ENCODE assay signal across 12 cellular contexts in the genomic region with DNA sequence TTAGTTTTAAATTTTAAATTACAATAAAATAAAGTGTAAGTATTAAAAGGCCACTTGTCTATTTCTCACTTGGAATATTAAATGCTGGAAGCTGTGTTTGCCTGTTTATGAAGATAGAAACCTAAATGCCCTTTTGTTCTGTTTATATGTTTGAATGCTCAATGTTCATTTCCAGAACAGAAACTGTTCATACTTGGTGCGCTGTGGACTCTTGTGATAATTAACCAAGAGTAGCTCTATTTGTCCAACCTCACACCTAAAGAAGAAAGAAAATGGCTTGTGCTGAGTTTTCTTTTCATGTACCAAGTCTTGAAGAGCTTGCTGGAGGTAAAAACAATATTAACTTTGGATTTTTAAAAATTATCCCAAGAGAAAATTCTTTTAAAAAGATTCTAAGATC. TPM values are rescaled to one million over a fixed set of nuclear protein-coding genes. Genes with fewer than 3 reads are reported as not detected.
A peak's percentile ranks its signal among the peaks of the same experiment; 100 is the strongest.
DNase-seq lines count a peak whose midpoint lies in the region; ATAC-seq and TF ChIP-seq lines count a peak whose summit lies in the region.
"Had no signal": no experiment of that assay in that cellular context is flagged by ENCODE, and none has a peak within 500 bp of the region (broad histone marks: within the 10 kb centered on the region; RNA-seq: fewer than 3 reads in every experiment).

No MANE protein-coding gene starts in this region.

- H3K9me3 ChIP-seq in left lung (no peaks in the 10 kb centered on the region), Karpas-422 (ENCODE audit: low read length) (no peaks in the 10 kb centered on the region)

- TF ChIP-seq CTCF in left lung (IDR thresholded peaks at IDR 0.05) = no peak

- peaks cover 0 to 7% of the 10 kb centered on the region in 2 donors for H3K36me3 ChIP-seq in left lung
- H3K36me3 ChIP-seq in Karpas-422 (ENCODE audit: insufficient read depth, low read length) = peaks cover 8% of the 10 kb centered on the region; the same call in 1 of the 2 replicates

- intact Hi-C loops in left lung (cut with DNase I) = no loop called here

- H3K4me3 ChIP-seq in left lung (no peak overlapping the region), Karpas-422 (ENCODE audit: low read length) (no peak overlapping the region)

- H3K4me2 ChIP-seq in Karpas-422 (ENCODE audit: low read depth, low read length, poor library complexity, severe bottlenecking) = no peak overlapping the region

- no peak overlapping the region for H3K9ac ChIP-seq in Karpas-422 (ENCODE audit: low read length)

- peaks cover 33% of the 10 kb centered on the region for H3K79me2 ChIP-seq in Karpas-422 (ENCODE audit: low read length)

- ATAC-seq in GM18498 (IDR thresholded peaks at IDR 0.05; ENCODE audit: unreplicated experiment) (peak; percentile 83), GM19463 (IDR thresholded peaks at IDR 0.05; ENCODE audit: unreplicated experiment) (peak; percentile 91), HG02884 (IDR thresholded peaks at IDR 0.05; ENCODE audit: unreplicated experiment) (peak; percentile 69), HG03521 (IDR thresholded peaks at IDR 0.05; ENCODE audit: unreplicated experiment) (peak; percentile 76), left lung (no peak)

- H2AFZ ChIP-seq in Karpas-422 (ENCODE audit: low read length) = no peak overlapping the region

- H3K27ac ChIP-seq in left lung (no peak overlapping the region), Karpas-422 (ENCODE audit: low read length) (no peak overlapping the region)
- H3K27ac ChIP-seq: RWPE1 had no signal

- no peaks in the 10 kb centered on the region for H3K9me2 ChIP-seq in Karpas-422 (replicated peaks; ENCODE audit: insufficient read depth, low read length)

- H4K20me1 ChIP-seq in Karpas-422 (ENCODE audit: insufficient read depth, low read depth, low read length) = no peaks in the 10 kb centered on the region

- H3K4me1 ChIP-seq in left lung = peaks cover 0 to 15% of the 10 kb centered on the region in 2 donors
- H3K4me1 ChIP-seq in Karpas-422 (ENCODE audit: low read length) = peaks cover 7% of the 10 kb centered on the region

- no peak for DNase-seq in DMS153 (lab: John Stamatoyannopoulos, UW)
- no peak for DNase-seq in left lung
- no peak for DNase-seq in DMS79 (lab: John Stamatoyannopoulos, UW)
- DNase-seq in Karpas-422 = no peak
- DNase-seq: DMS53, NCI-H446 treated with DMSO at 0.1 percent for 48 hours, T1000 had no signal

- no peaks in the 10 kb centered on the region for H3K27me3 ChIP-seq in left lung
- no peaks in the 10 kb centered on the region for H3K27me3 ChIP-seq in Karpas-422 (ENCODE audit: low read length)

RNA-seq across cellular contexts. Expression of gene C11orf54, which starts 5.7 kb away (rescaled TPM):
- 10 to 100 TPM; 21.7 to 27.2 TPM for total RNA-seq in left lung
- total RNA-seq in Karpas-422 (2014; rRNA removed; shearing (Covaris generic); ENCODE audit: low replicate concordance) = 44.0 and 81.4 TPM in 2 replicates

RNA-seq across cellular contexts. Expression of gene TAF1D, which starts 5.8 kb away (rescaled TPM):
- 100 to 1,000 TPM in 1 of 2 donors, 10 to 100 TPM in 1; 78.9 to 104 TPM for total RNA-seq in left lung
- total RNA-seq in Karpas-422 (2014; rRNA removed; shearing (Covaris generic); ENCODE audit: low replicate concordance) = 289 and 429 TPM in 2 replicates

RNA-seq across cellular contexts. Expression of gene MED17, which starts 37.0 kb away (rescaled TPM):
- 10 to 100 TPM; 26.3 to 29.4 TPM for total RNA-seq in left lung
- 62.0 and 77.4 TPM in 2 replicates for total RNA-seq in Karpas-422 (2014; rRNA removed; shearing (Covaris generic); ENCODE audit: low replicate concordance)
